In the genomic region with DNA sequence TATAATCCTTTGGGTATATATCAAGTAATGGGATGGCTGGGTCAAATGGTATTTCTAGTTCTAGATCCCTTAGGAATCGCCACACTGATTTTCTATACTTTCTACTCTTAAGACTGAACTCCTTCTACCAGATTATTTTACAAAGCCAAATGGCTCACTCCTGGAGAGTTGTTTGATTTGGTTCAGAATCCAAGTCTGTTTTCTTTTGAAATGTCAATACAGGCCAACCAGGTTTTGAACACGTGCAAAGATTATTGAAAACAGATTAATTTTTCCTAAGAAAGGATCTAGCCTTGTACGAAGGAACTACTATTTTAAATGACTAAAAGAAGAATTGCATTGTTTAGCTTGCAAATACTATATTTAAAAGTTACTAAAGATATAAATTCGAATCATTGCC, we compare ENCODE assay signal across 24 cellular contexts. TPM values are rescaled to one million over a fixed set of nuclear protein-coding genes. Genes with fewer than 3 reads are reported as not detected.
DNase-seq lines count a peak whose midpoint lies in the region; ATAC-seq, FAIRE-seq and TF ChIP-seq lines count a peak whose summit lies in the region.
"Had no signal": no experiment of that assay in that cellular context is flagged by ENCODE, and none has a peak within 500 bp of the region (broad histone marks: within the 10 kb centered on the region; RNA-seq: fewer than 3 reads in every experiment).

No MANE protein-coding gene starts in this region.

- H4K20me1 ChIP-seq in PC-9 (ENCODE audit: insufficient read depth) (no peaks in the 10 kb centered on the region), HepG2 (ENCODE audit: insufficient read depth, low read length) (no peaks in the 10 kb centered on the region), SK-N-SH (ENCODE audit: insufficient read depth) (no peaks in the 10 kb centered on the region)
- H4K20me1 ChIP-seq: BLaER1 treated with 17β-estradiol and CSF1 and Interleukin-3, amounts not matched to agents 10 nM and 100 nM had no signal

- H3K79me2 ChIP-seq in PC-9 (ENCODE audit: low read depth) (no peaks in the 10 kb centered on the region), HepG2 (ENCODE audit: insufficient read depth, low read length) (peaks cover 26% of the 10 kb centered on the region), SK-N-SH (ENCODE audit: insufficient read depth) (no peaks in the 10 kb centered on the region)

- H3K27me3 ChIP-seq in PC-9 (ENCODE audit: insufficient read depth, low read depth), result no peaks in the 10 kb centered on the region
- no peaks in the 10 kb centered on the region for H3K27me3 ChIP-seq in HepG2 (ENCODE audit: control insufficient read depth in 1 of 2, insufficient read depth in 2 of 2, low read length in 2 of 2)
- H3K27me3 ChIP-seq in SK-N-SH (ENCODE audit: insufficient read depth), result no peaks in the 10 kb centered on the region
- H3K27me3 ChIP-seq: BLaER1 treated with 17β-estradiol and CSF1 and Interleukin-3, amounts not matched to agents 10 nM and 100 nM had no signal

- FAIRE-seq in HepG2 (lab: Jason Lieb, UNC), result no peak
- FAIRE-seq: GM12891, GM19239, K562 had no signal

- CTCF ChIA-PET in PC-9 (lab: Charles Lee) (no interaction called here), HepG2 (lab: Yijun Ruan, JAX; ENCODE audit: low intra/inter-chr PET ratio, low total read pairs) (no interaction called here), SK-N-SH (lab: Yijun Ruan, JAX) (no interaction called here)

- H3K9me2 ChIP-seq in PC-9 (ENCODE audit: insufficient read depth) (no peaks in the 10 kb centered on the region), SK-N-SH (no peaks in the 10 kb centered on the region)

- no peaks in the 10 kb centered on the region for H3K9me3 Mint-ChIP-seq in progenitor cell of endocrine pancreas (ENCODE audit: low read depth)
- H3K9me3 Mint-ChIP-seq: CD8-positive, alpha-beta T cell had no signal

- in situ Hi-C loops in HepG2 (cut with HindIII; ENCODE audit: extremely low pct_ligation_motif_present, low pct_unique_long_range_greater_than_20kb), result no loop called here

- TF ChIP-seq CTCF in PC-9 (conservative IDR thresholded peaks at IDR 0.05) (no peak), HepG2 (CRISPR knock-in tag; IDR thresholded peaks at IDR 0.05) (no peak), progenitor cell of endocrine pancreas (IDR thresholded peaks at IDR 0.05; ENCODE audit: unreplicated experiment) (no peak), SK-N-SH (IDR thresholded peaks at IDR 0.05) (no peak)

- ATAC-seq in HepG2, result no peak
- no peak for ATAC-seq in HG02852 (IDR thresholded peaks at IDR 0.05; ENCODE audit: unreplicated experiment)
- ATAC-seq: CD8-positive, alpha-beta T cell; K562 had no signal

- H3K4me3 ChIP-seq in PC-9 (no peak overlapping the region), HepG2 (replicated peaks in 1 of 3; ENCODE audit: insufficient read depth in 1 of 3, low read depth in 2 of 3, low read length in 3 of 3) (peak overlapping the region in 1 of 3 experiments; percentile 15; a peak in 1 of 6 replicates), SK-N-SH (ENCODE audit: low read depth in 2 of 2, low read length in 1 of 2) (no peak overlapping the region)
- H3K4me3 ChIP-seq: BLaER1 treated with 17β-estradiol and CSF1 and Interleukin-3, amounts not matched to agents 10 nM and 100 nM; GM23248; HAP-1; K562 had no signal

- DNase-seq in PC-9 (no peak), HepG2 (ENCODE audit: low spot score) (peak; percentile 32), progenitor cell of endocrine pancreas (ENCODE audit: low spot score, unreplicated experiment) (no peak), SK-N-SH (no peak), COLO829 (ENCODE audit: low spot score) (no peak)
- DNase-seq: CD8-positive, alpha-beta T cell; COR-L47; DMS 273 treated with DMSO at 0.1 percent for 48 hours; DND-41; EL; IMR-90 had no signal

- H3K36me3 ChIP-seq in PC-9 (ENCODE audit: low read depth) (no peaks in the 10 kb centered on the region), HepG2 (replicated peaks in 1 of 2; ENCODE audit: control insufficient read depth in 1 of 2, insufficient read depth in 2 of 2, low read length in 2 of 2) (peaks cover 23 to 32% of the 10 kb centered on the region in 2 experiments), SK-N-SH (replicated peaks in 1 of 2; ENCODE audit: control insufficient read depth in 1 of 2, insufficient read depth in 2 of 2, low read length in 1 of 2) (no peaks in the 10 kb centered on the region)
- H3K36me3 ChIP-seq: HAP-1 had no signal

- H3F3A ChIP-seq in PC-9 (ENCODE audit: insufficient read depth, low read depth) (peaks cover 9% of the 10 kb centered on the region; the same call in 1 of the 2 replicates), SK-N-SH (replicated peaks; ENCODE audit: insufficient read depth) (no peaks in the 10 kb centered on the region)

- H3K9ac ChIP-seq in HepG2 (ENCODE audit: insufficient read depth, low read depth, low read length) (peak overlapping the region; percentile 9; the same call in 1 of the 2 replicates), SK-N-SH (no peak overlapping the region)
- H3K9ac ChIP-seq: GM23248 had no signal

- H3K4me1 Mint-ChIP-seq in progenitor cell of endocrine pancreas (ENCODE audit: low read depth), result peaks cover 17% of the 10 kb centered on the region
- H3K4me1 Mint-ChIP-seq: B cell had no signal

- BruUV-seq in PC-9 (replicated peaks; lab: Mats Ljungman, UMichigan), result no TSS peak
- no TSS peak for BruUV-seq in HepG2 (replicated peaks; lab: Mats Ljungman, UMichigan)

- TF ChIP-seq EP300 in HepG2 (IDR thresholded peaks at IDR 0.05; ENCODE audit: low read depth in 2 of 2, low read length in 2 of 2) (no peak; a peak in 1 of 4 replicates), HepG2 (CRISPR knock-in tag; IDR thresholded peaks at IDR 0.05; ENCODE audit: borderline replicate concordance) (no peak), SK-N-SH (IDR thresholded peaks at IDR 0.05; ENCODE audit: borderline replicate concordance in 1 of 2, low read depth in 1 of 2, low read length in 1 of 2) (no peak)

- H3K27ac ChIP-seq in PC-9 (peak overlapping the region; percentile 95), HepG2 (ENCODE audit: extremely low read length, insufficient read depth, low read length) (peak overlapping the region; percentile 89), SK-N-SH (ENCODE audit: low read depth in 2 of 2, low read length in 1 of 2) (no peak overlapping the region)
- H3K27ac ChIP-seq: GM23248, HL-60 had no signal

- 23% methylated on average over 4 of the region's 4 CpGs for WGBS in HepG2 (ENCODE audit: low lambda C conversion rate)
- WGBS in SK-N-SH (ENCODE audit: low lambda C conversion rate), result 3% methylated on average over 4 of the region's 4 CpGs

- H3K4me2 ChIP-seq in PC-9 (peak overlapping the region; percentile 56; the same call in 1 of the 2 replicates), HepG2 (ENCODE audit: low read depth, low read length) (peak overlapping the region; percentile 54), SK-N-SH (no peak overlapping the region)

- H3K27ac Mint-ChIP-seq in progenitor cell of endocrine pancreas, result peak overlapping the region; percentile 22
- H3K27ac Mint-ChIP-seq: B cell; CD8-positive, alpha-beta T cell had no signal

- H2AFZ ChIP-seq in PC-9 (no peak overlapping the region), HepG2 (ENCODE audit: low read length) (no peak overlapping the region), SK-N-SH (ENCODE audit: low read depth) (no peak overlapping the region)
- H2AFZ ChIP-seq: GM23248 had no signal

- intact Hi-C loops in PC-9 (cut with micrococcal nuclease; ENCODE audit: unreplicated experiment), result no loop called here
- intact Hi-C loops in HepG2 (cut with micrococcal nuclease; ENCODE audit: unreplicated experiment), result no loop called here

- no peaks in the 10 kb centered on the region for H3K27me3 Mint-ChIP-seq in progenitor cell of endocrine pancreas

- no peak overlapping the region for H3K4me3 Mint-ChIP-seq in progenitor cell of endocrine pancreas (ENCODE audit: low read depth)
- H3K4me3 Mint-ChIP-seq: B cell; CD8-positive, alpha-beta T cell had no signal

- H3K9me3 ChIP-seq in PC-9 (ENCODE audit: insufficient read depth, low read depth), result no peaks in the 10 kb centered on the region
- no peaks in the 10 kb centered on the region for H3K9me3 ChIP-seq in HepG2 (ENCODE audit: low read length)
- H3K9me3 ChIP-seq in SK-N-SH, result no peaks in the 10 kb centered on the region
- H3K9me3 ChIP-seq: HAP-1 had no signal

- POLR2A ChIA-PET in PC-9 (lab: Charles Lee; ENCODE audit: unreplicated experiment) (no interaction called here), HepG2 (lab: Yijun Ruan, JAX) (no interaction called here), SK-N-SH (lab: Yijun Ruan, JAX) (no interaction called here)

- H3K4me1 ChIP-seq in PC-9 (replicated peaks; ENCODE audit: insufficient read depth), result peaks cover 27% of the 10 kb centered on the region
- H3K4me1 ChIP-seq in HepG2 (ENCODE audit: insufficient read depth, low read length), result peaks cover 51% of the 10 kb centered on the region
- no peaks in the 10 kb centered on the region for H3K4me1 ChIP-seq in SK-N-SH (ENCODE audit: control insufficient read depth in 1 of 2, insufficient read depth in 2 of 2, low read depth in 1 of 2, low read length in 1 of 2)
- H3K4me1 ChIP-seq: HAP-1 had no signal

- TF ChIP-seq RAD21 in HepG2 (CRISPR knock-in tag; IDR thresholded peaks at IDR 0.05) (no peak), SK-N-SH (IDR thresholded peaks at IDR 0.05; ENCODE audit: low read length) (no peak)

- no peak for TF ChIP-seq POLR2A in HepG2 (IDR thresholded peaks at IDR 0.05; ENCODE audit: insufficient read depth in 1 of 2, low read depth in 2 of 2, low read length in 2 of 2)

- H3K36me3 Mint-ChIP-seq in progenitor cell of endocrine pancreas (ENCODE audit: insufficient read depth), result no peaks in the 10 kb centered on the region
- H3K36me3 Mint-ChIP-seq: CD8-positive, alpha-beta T cell had no signal

RNA-seq across cellular contexts. Expression of a gene that starts 38.6 kb away (rescaled TPM):
- not detected in 2 replicates for total RNA-seq in PC-9 (2021)
- total RNA-seq in HepG2 (2016; rRNA removed; fragmentation: Illumina TruSeq; extraction: Trizol), result not detected in 2 replicates
- not detected in 2 replicates for total RNA-seq in HepG2 (2016; cell fraction: cytosol; rRNA removed; fragmentation: Illumina TruSeq; extraction: Trizol; ENCODE audit: low read depth)
- not detected in 2 replicates for total RNA-seq in HepG2 (2016; cell fraction: insoluble cytoplasmic fraction; rRNA removed; fragmentation: Illumina TruSeq; extraction: Trizol)
- total RNA-seq in HepG2 (2016; cell fraction: membrane; rRNA removed; fragmentation: Illumina TruSeq; extraction: Trizol), result not detected in 2 replicates
- total RNA-seq in HepG2 (2016; cell fraction: nucleus; rRNA removed; fragmentation: Illumina TruSeq; extraction: Trizol), result not detected in 2 replicates
- not detected in 2 replicates for polyA plus RNA-seq in HepG2 (2011; rRNA removed)
- polyA plus RNA-seq in HepG2 (2011; cell fraction: cytosol; rRNA removed), result not detected in 2 replicates
- not detected in 2 replicates for polyA plus RNA-seq in HepG2 (2011; cell fraction: nucleus; rRNA removed)
- polyA plus RNA-seq in HepG2 (2012), result not detected in 2 replicates
- polyA plus RNA-seq in HepG2 (2016; cell fraction: cytosol; fragmentation: Illumina TruSeq; extraction: Trizol; ENCODE audit: low read depth), result not detected in 2 replicates
- not detected in 2 replicates for polyA plus RNA-seq in HepG2 (2016; cell fraction: insoluble cytoplasmic fraction; fragmentation: Illumina TruSeq; extraction: Trizol; ENCODE audit: low read depth)
- not detected in 2 replicates for polyA plus RNA-seq in HepG2 (2016; cell fraction: membrane; fragmentation: Illumina TruSeq; extraction: Trizol; ENCODE audit: low read depth)
- polyA plus RNA-seq in HepG2 (2016; cell fraction: nucleus; fragmentation: Illumina TruSeq; extraction: Trizol; ENCODE audit: insufficient read depth, low read depth), result not detected in 2 replicates
- not detected in 2 replicates for polyA minus RNA-seq in HepG2 (2011; rRNA and poly(A)+ RNA removed; ENCODE audit: low replicate concordance)
- not detected in 2 replicates for polyA minus RNA-seq in HepG2 (2011; cell fraction: cytosol; rRNA and poly(A)+ RNA removed)
- polyA minus RNA-seq in HepG2 (2011; cell fraction: nucleus; rRNA and poly(A)+ RNA removed), result not detected in 2 replicates
- not detected in 2 replicates for total RNA-seq in progenitor cell of endocrine pancreas
- under 0.01 TPM in 1 of 2 replicates, not detected in the other for polyA plus RNA-seq in SK-N-SH (2012; rRNA removed)
- 0.01 and 0.03 TPM in 2 replicates for polyA plus RNA-seq in SK-N-SH (2012; cell fraction: cytosol; rRNA removed)
- 0.01 TPM in 1 of 2 replicates, not detected in the other for polyA plus RNA-seq in SK-N-SH (2012; cell fraction: nucleus; rRNA removed)
- total RNA-seq: A673, G401, H4, HT1080 had no signal

RNA-seq across cellular contexts. Expression of a gene that starts 50.5 kb away (rescaled TPM):
- total RNA-seq in PC-9 (2021) (2.0 and 4.2 TPM in 2 replicates), HepG2 (2016; rRNA removed; fragmentation: Illumina TruSeq; extraction: Trizol) (not detected in 2 replicates), progenitor cell of endocrine pancreas (43.0 and 44.0 TPM in 2 replicates)
- total RNA-seq in HepG2 (2016; cell fraction: cytosol; rRNA removed; fragmentation: Illumina TruSeq; extraction: Trizol; ENCODE audit: low read depth), result not detected in 2 replicates
- not detected in 2 replicates for total RNA-seq in HepG2 (2016; cell fraction: insoluble cytoplasmic fraction; rRNA removed; fragmentation: Illumina TruSeq; extraction: Trizol)
- not detected in 2 replicates for total RNA-seq in HepG2 (2016; cell fraction: membrane; rRNA removed; fragmentation: Illumina TruSeq; extraction: Trizol)
- not detected in 2 replicates for total RNA-seq in HepG2 (2016; cell fraction: nucleus; rRNA removed; fragmentation: Illumina TruSeq; extraction: Trizol)
- polyA plus RNA-seq in HepG2 (2011; rRNA removed) (not detected in 2 replicates), SK-N-SH (2012; rRNA removed) (9.7 and 10.9 TPM in 2 replicates)
- polyA plus RNA-seq in HepG2 (2011; cell fraction: cytosol; rRNA removed), result not detected in 2 replicates
- polyA plus RNA-seq in HepG2 (2011; cell fraction: nucleus; rRNA removed), result not detected in 2 replicates
- polyA plus RNA-seq in HepG2 (2012), result not detected in 2 replicates
- not detected in 2 replicates for polyA plus RNA-seq in HepG2 (2016; cell fraction: cytosol; fragmentation: Illumina TruSeq; extraction: Trizol; ENCODE audit: low read depth)
- not detected in 2 replicates for polyA plus RNA-seq in HepG2 (2016; cell fraction: insoluble cytoplasmic fraction; fragmentation: Illumina TruSeq; extraction: Trizol; ENCODE audit: low read depth)
- polyA plus RNA-seq in HepG2 (2016; cell fraction: membrane; fragmentation: Illumina TruSeq; extraction: Trizol; ENCODE audit: low read depth), result not detected in 2 replicates
- not detected in 2 replicates for polyA plus RNA-seq in HepG2 (2016; cell fraction: nucleus; fragmentation: Illumina TruSeq; extraction: Trizol; ENCODE audit: insufficient read depth, low read depth)
- polyA minus RNA-seq in HepG2 (2011; rRNA and poly(A)+ RNA removed; ENCODE audit: low replicate concordance), result 0.02 TPM in 1 of 2 replicates, not detected in the other
- polyA minus RNA-seq in HepG2 (2011; cell fraction: cytosol; rRNA and poly(A)+ RNA removed), result not detected in 2 replicates
- not detected in 2 replicates for polyA minus RNA-seq in HepG2 (2011; cell fraction: nucleus; rRNA and poly(A)+ RNA removed)
- polyA plus RNA-seq in SK-N-SH (2012; cell fraction: cytosol; rRNA removed), result 11.7 and 12.8 TPM in 2 replicates
- 6.1 and 8.3 TPM in 2 replicates for polyA plus RNA-seq in SK-N-SH (2012; cell fraction: nucleus; rRNA removed)
- total RNA-seq: H4, HT1080 had no signal

Comparison
In these comparisons a context has a peak if more than half of its experiments do, and no peak if none do; other contexts are left out.
1. H3K27ac ChIP-seq: peak in PC-9 (single experiment) and HepG2 (single experiment); none in SK-N-SH (0 of 2).